In the genomic region with DNA sequence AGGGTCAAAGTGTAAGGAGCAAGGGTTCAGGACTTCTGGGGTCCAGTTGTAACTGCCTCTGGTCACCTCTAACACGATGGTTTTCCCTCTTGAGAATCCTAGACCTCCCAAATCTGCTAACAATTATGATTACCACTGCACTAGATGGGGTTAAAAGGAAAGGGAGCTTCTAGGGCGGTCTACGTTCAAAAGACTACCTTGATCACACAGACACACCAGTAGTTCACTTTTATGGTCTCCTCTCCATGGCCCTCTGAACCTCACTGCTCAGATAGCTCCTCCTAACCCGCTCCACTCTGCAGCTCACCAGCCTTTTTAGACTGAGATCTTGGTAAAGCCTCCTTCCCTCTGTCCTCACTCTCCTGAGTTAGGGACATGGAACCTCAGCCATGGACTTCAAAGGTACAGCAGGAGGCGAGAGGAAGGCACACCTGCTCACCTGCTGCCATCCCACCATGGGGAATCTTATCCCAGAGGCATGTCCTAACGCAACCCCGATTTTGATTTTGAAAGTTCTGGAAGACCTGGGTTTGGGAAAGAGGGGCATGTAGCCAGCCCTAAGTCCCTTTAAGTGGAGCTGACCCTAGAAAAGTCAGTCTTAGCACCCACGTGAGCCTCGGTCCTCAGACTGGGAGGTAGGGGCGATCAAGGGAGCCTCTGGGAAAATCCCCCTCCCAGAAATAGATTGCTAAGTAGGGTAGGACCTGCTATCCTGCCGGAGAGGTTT, we compare ENCODE assay signal across 1 cellular context.
TF ChIP-seq lines count a peak whose summit lies in the region.

No MANE protein-coding gene starts in this region.

TF ChIP-seq in K562, 482 proteins besides CTCF, POLR2A, EP300 and RAD21:
- TF ChIP-seq CBX5 (IDR thresholded peaks at IDR 0.05; ENCODE audit: borderline replicate concordance, low read depth) (no peak), ZNF23 (CRISPR knock-in tag; IDR thresholded peaks at IDR 0.05) (no peak), RB1 (IDR thresholded peaks at IDR 0.05; ENCODE audit: low read depth) (no peak), ETV5 (CRISPR knock-in tag; IDR thresholded peaks at IDR 0.05; ENCODE audit: low read depth) (no peak), STAT5B (CRISPR knock-in tag; IDR thresholded peaks at IDR 0.05) (no peak), EP400 (IDR thresholded peaks at IDR 0.05) (no peak), ZKSCAN8 (CRISPR knock-in tag; IDR thresholded peaks at IDR 0.05) (no peak), RBM22 (IDR thresholded peaks at IDR 0.05; ENCODE audit: low read depth, low read length, poor library complexity, severe bottlenecking) (no peak)
- TF ChIP-seq, protein P1, sequence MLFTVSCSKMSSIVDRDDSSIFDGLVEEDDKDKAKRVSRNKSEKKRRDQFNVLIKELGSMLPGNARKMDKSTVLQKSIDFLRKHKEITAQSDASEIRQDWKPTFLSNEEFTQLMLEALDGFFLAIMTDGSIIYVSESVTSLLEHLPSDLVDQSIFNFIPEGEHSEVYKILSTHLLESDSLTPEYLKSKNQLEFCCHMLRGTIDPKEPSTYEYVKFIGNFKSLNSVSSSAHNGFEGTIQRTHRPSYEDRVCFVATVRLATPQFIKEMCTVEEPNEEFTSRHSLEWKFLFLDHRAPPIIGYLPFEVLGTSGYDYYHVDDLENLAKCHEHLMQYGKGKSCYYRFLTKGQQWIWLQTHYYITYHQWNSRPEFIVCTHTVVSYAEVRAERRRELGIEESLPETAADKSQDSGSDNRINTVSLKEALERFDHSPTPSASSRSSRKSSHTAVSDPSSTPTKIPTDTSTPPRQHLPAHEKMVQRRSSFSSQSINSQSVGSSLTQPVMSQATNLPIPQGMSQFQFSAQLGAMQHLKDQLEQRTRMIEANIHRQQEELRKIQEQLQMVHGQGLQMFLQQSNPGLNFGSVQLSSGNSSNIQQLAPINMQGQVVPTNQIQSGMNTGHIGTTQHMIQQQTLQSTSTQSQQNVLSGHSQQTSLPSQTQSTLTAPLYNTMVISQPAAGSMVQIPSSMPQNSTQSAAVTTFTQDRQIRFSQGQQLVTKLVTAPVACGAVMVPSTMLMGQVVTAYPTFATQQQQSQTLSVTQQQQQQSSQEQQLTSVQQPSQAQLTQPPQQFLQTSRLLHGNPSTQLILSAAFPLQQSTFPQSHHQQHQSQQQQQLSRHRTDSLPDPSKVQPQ (CRISPR knock-in tag; IDR thresholded peaks at IDR 0.05; ENCODE audit: borderline replicate concordance) = no peak
- TF ChIP-seq, protein P2, sequence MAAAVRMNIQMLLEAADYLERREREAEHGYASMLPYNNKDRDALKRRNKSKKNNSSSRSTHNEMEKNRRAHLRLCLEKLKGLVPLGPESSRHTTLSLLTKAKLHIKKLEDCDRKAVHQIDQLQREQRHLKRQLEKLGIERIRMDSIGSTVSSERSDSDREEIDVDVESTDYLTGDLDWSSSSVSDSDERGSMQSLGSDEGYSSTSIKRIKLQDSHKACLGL (CRISPR knock-in tag; IDR thresholded peaks at IDR 0.05; ENCODE audit: borderline replicate concordance, poor library complexity, severe bottlenecking) = no peak
